In the genomic region with DNA sequence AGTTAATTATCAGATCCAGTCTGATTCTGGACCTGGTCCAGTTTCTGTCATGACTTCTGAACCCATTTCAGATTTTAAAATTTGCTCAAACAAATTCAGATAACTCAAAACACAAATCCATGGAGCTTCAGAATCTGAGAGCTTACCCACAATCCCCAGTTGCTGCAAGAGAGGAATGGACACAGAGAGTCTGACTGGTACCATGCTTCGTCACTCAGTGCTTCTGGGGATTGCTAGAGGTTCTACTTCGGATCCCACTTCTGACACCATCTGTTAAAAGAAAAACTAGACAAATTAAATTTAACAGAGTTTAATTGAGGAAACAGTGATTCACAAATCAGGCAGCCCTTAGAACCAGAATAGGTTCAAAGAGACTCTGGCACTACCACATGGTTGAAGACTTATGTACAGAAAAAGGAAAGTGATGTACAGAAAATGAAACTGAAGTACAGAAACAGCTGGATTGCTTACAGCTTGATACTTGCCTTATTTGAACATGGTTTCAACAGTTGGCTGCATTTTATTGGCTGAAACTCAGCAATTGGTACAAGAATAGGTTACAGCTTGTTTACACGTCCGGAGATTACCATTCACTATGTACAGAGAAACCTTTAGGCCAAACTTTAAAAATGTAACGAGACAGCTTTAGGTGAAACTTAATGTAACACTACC, we compare ENCODE assay signal across 1 cellular context.
A peak's percentile ranks its signal among the peaks of the same experiment; 100 is the strongest.
TF ChIP-seq lines count a peak whose summit lies in the region.

No MANE protein-coding gene starts in this region.

TF ChIP-seq in GM12878, 131 proteins besides CTCF, POLR2A, EP300 and RAD21 (continued from another document and continues in another):
- TF ChIP-seq, protein P1, sequence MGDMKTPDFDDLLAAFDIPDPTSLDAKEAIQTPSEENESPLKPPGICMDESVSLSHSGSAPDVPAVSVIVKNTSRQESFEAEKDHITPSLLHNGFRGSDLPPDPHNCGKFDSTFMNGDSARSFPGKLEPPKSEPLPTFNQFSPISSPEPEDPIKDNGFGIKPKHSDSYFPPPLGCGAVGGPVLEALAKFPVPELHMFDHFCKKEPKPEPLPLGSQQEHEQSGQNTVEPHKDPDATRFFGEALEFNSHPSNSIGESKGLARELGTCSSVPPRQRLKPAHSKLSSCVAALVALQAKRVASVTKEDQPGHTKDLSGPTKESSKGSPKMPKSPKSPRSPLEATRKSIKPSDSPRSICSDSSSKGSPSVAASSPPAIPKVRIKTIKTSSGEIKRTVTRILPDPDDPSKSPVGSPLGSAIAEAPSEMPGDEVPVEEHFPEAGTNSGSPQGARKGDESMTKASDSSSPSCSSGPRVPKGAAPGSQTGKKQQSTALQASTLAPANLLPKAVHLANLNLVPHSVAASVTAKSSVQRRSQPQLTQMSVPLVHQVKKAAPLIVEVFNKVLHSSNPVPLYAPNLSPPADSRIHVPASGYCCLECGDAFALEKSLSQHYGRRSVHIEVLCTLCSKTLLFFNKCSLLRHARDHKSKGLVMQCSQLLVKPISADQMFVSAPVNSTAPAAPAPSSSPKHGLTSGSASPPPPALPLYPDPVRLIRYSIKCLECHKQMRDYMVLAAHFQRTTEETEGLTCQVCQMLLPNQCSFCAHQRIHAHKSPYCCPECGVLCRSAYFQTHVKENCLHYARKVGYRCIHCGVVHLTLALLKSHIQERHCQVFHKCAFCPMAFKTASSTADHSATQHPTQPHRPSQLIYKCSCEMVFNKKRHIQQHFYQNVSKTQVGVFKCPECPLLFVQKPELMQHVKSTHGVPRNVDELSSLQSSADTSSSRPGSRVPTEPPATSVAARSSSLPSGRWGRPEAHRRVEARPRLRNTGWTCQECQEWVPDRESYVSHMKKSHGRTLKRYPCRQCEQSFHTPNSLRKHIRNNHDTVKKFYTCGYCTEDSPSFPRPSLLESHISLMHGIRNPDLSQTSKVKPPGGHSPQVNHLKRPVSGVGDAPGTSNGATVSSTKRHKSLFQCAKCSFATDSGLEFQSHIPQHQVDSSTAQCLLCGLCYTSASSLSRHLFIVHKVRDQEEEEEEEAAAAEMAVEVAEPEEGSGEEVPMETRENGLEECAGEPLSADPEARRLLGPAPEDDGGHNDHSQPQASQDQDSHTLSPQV (IDR thresholded peaks at IDR 0.05) = no peak
- no peak for TF ChIP-seq ZBED1 (IDR thresholded peaks at IDR 0.05; ENCODE audit: borderline replicate concordance)
- TF ChIP-seq, protein P2, sequence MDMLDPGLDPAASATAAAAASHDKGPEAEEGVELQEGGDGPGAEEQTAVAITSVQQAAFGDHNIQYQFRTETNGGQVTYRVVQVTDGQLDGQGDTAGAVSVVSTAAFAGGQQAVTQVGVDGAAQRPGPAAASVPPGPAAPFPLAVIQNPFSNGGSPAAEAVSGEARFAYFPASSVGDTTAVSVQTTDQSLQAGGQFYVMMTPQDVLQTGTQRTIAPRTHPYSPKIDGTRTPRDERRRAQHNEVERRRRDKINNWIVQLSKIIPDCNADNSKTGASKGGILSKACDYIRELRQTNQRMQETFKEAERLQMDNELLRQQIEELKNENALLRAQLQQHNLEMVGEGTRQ (IDR thresholded peaks at IDR 0.05; ENCODE audit: borderline replicate concordance, low read depth, low read length) = no peak
- peak; percentile 54; the same call in 1 of the 2 replicates for TF ChIP-seq TCF12 (IDR thresholded peaks at IDR 0.05; ENCODE audit: low read depth, low read length)
- TF ChIP-seq CHD4 (IDR thresholded peaks at IDR 0.05) = no peak
- TF ChIP-seq LARP7 (IDR thresholded peaks at IDR 0.05) = no peak
- TF ChIP-seq, protein P3, sequence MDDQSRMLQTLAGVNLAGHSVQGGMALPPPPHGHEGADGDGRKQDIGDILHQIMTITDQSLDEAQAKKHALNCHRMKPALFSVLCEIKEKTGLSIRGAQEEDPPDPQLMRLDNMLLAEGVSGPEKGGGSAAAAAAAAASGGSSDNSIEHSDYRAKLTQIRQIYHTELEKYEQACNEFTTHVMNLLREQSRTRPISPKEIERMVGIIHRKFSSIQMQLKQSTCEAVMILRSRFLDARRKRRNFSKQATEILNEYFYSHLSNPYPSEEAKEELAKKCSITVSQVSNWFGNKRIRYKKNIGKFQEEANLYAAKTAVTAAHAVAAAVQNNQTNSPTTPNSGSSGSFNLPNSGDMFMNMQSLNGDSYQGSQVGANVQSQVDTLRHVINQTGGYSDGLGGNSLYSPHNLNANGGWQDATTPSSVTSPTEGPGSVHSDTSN (IDR thresholded peaks at IDR 0.05; ENCODE audit: insufficient replicate concordance, low read depth, low read length) = no peak
- TF ChIP-seq, protein P4, sequence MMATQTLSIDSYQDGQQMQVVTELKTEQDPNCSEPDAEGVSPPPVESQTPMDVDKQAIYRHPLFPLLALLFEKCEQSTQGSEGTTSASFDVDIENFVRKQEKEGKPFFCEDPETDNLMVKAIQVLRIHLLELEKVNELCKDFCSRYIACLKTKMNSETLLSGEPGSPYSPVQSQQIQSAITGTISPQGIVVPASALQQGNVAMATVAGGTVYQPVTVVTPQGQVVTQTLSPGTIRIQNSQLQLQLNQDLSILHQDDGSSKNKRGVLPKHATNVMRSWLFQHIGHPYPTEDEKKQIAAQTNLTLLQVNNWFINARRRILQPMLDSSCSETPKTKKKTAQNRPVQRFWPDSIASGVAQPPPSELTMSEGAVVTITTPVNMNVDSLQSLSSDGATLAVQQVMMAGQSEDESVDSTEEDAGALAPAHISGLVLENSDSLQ (IDR thresholded peaks at IDR 0.05) = no peak
- TF ChIP-seq TBL1XR1 (IDR thresholded peaks at IDR 0.05; ENCODE audit: low read depth, low read length) = no peak
- TF ChIP-seq MYC (IDR thresholded peaks at IDR 0.05; ENCODE audit: insufficient read depth, insufficient read length, insufficient replicate concordance, low read length, severe bottlenecking) = no peak
- TF ChIP-seq, protein P5, sequence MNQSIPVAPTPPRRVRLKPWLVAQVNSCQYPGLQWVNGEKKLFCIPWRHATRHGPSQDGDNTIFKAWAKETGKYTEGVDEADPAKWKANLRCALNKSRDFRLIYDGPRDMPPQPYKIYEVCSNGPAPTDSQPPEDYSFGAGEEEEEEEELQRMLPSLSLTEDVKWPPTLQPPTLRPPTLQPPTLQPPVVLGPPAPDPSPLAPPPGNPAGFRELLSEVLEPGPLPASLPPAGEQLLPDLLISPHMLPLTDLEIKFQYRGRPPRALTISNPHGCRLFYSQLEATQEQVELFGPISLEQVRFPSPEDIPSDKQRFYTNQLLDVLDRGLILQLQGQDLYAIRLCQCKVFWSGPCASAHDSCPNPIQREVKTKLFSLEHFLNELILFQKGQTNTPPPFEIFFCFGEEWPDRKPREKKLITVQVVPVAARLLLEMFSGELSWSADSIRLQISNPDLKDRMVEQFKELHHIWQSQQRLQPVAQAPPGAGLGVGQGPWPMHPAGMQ (IDR thresholded peaks at IDR 0.05; ENCODE audit: borderline replicate concordance) = no peak
- no peak for TF ChIP-seq SIN3A (IDR thresholded peaks at IDR 0.05; ENCODE audit: low read depth, low read length)
- peak; percentile 49; the same call in 1 of the 2 replicates for TF ChIP-seq TAF1 (IDR thresholded peaks at IDR 0.05; ENCODE audit: borderline replicate concordance, low read depth, low read length)
- 0 out of 3 replicates have a peak, but pooled peaks have one; percentile 42 for TF ChIP-seq POU2F2 (IDR thresholded peaks at IDR 0.05; ENCODE audit: borderline replicate concordance, low read depth, low read length)
- TF ChIP-seq, protein P6, sequence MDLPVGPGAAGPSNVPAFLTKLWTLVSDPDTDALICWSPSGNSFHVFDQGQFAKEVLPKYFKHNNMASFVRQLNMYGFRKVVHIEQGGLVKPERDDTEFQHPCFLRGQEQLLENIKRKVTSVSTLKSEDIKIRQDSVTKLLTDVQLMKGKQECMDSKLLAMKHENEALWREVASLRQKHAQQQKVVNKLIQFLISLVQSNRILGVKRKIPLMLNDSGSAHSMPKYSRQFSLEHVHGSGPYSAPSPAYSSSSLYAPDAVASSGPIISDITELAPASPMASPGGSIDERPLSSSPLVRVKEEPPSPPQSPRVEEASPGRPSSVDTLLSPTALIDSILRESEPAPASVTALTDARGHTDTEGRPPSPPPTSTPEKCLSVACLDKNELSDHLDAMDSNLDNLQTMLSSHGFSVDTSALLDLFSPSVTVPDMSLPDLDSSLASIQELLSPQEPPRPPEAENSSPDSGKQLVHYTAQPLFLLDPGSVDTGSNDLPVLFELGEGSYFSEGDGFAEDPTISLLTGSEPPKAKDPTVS (IDR thresholded peaks at IDR 0.05; ENCODE audit: low read depth, low read length) = no peak
- TF ChIP-seq RCOR1 (conservative IDR thresholded peaks at IDR 0.05; ENCODE audit: low read depth, low read length) = no peak
- no peak for TF ChIP-seq HCFC1 (IDR thresholded peaks at IDR 0.05; ENCODE audit: low read length)
- peak; percentile 56 for TF ChIP-seq JUNB (IDR thresholded peaks at IDR 0.05)
- no peak for TF ChIP-seq EGR1 (IDR thresholded peaks at IDR 0.05; ENCODE audit: borderline replicate concordance in 1 of 2, low read depth in 2 of 2, low read length in 2 of 2)
- TF ChIP-seq SP1 (IDR thresholded peaks at IDR 0.05; ENCODE audit: low read depth, low read length) = no peak
- TF ChIP-seq, protein P7, sequence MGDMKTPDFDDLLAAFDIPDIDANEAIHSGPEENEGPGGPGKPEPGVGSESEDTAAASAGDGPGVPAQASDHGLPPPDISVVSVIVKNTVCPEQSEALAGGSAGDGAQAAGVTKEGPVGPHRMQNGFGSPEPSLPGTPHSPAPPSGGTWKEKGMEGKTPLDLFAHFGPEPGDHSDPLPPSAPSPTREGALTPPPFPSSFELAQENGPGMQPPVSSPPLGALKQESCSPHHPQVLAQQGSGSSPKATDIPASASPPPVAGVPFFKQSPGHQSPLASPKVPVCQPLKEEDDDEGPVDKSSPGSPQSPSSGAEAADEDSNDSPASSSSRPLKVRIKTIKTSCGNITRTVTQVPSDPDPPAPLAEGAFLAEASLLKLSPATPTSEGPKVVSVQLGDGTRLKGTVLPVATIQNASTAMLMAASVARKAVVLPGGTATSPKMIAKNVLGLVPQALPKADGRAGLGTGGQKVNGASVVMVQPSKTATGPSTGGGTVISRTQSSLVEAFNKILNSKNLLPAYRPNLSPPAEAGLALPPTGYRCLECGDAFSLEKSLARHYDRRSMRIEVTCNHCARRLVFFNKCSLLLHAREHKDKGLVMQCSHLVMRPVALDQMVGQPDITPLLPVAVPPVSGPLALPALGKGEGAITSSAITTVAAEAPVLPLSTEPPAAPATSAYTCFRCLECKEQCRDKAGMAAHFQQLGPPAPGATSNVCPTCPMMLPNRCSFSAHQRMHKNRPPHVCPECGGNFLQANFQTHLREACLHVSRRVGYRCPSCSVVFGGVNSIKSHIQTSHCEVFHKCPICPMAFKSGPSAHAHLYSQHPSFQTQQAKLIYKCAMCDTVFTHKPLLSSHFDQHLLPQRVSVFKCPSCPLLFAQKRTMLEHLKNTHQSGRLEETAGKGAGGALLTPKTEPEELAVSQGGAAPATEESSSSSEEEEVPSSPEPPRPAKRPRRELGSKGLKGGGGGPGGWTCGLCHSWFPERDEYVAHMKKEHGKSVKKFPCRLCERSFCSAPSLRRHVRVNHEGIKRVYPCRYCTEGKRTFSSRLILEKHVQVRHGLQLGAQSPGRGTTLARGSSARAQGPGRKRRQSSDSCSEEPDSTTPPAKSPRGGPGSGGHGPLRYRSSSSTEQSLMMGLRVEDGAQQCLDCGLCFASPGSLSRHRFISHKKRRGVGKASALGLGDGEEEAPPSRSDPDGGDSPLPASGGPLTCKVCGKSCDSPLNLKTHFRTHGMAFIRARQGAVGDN (IDR thresholded peaks at IDR 0.05) = peak; percentile 85
- TF ChIP-seq NBN (IDR thresholded peaks at IDR 0.05) = 0 out of 2 replicates have a peak, but pooled peaks have one; percentile 21
- TF ChIP-seq TCF3 (IDR thresholded peaks at IDR 0.05; ENCODE audit: borderline replicate concordance, insufficient read depth, low read depth, low read length) = no peak
- TF ChIP-seq RB1 (IDR thresholded peaks at IDR 0.05; ENCODE audit: borderline replicate concordance) = no peak
- no peak for TF ChIP-seq IRF4 (IDR thresholded peaks at IDR 0.05; ENCODE audit: low read depth, low read length)
- TF ChIP-seq WRNIP1 (IDR thresholded peaks at IDR 0.05; ENCODE audit: borderline replicate concordance, low read depth, low read length) = no peak
- TF ChIP-seq, protein P8, sequence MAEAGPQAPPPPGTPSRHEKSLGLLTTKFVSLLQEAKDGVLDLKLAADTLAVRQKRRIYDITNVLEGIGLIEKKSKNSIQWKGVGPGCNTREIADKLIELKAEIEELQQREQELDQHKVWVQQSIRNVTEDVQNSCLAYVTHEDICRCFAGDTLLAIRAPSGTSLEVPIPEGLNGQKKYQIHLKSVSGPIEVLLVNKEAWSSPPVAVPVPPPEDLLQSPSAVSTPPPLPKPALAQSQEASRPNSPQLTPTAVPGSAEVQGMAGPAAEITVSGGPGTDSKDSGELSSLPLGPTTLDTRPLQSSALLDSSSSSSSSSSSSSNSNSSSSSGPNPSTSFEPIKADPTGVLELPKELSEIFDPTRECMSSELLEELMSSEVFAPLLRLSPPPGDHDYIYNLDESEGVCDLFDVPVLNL (IDR thresholded peaks at IDR 0.05; ENCODE audit: low read depth, low read length) = no peak
- no peak for TF ChIP-seq ZZZ3 (IDR thresholded peaks at IDR 0.05; ENCODE audit: control insufficient read depth, insufficient read length, low read depth)
- no peak for TF ChIP-seq MXI1 (IDR thresholded peaks at IDR 0.05; ENCODE audit: low read depth, low read length)
- TF ChIP-seq CBFB (IDR thresholded peaks at IDR 0.05; ENCODE audit: low read depth) = no peak
- no peak for TF ChIP-seq SIX5 (IDR thresholded peaks at IDR 0.05; ENCODE audit: low read depth, low read length, severe bottlenecking)
- TF ChIP-seq, protein P9, sequence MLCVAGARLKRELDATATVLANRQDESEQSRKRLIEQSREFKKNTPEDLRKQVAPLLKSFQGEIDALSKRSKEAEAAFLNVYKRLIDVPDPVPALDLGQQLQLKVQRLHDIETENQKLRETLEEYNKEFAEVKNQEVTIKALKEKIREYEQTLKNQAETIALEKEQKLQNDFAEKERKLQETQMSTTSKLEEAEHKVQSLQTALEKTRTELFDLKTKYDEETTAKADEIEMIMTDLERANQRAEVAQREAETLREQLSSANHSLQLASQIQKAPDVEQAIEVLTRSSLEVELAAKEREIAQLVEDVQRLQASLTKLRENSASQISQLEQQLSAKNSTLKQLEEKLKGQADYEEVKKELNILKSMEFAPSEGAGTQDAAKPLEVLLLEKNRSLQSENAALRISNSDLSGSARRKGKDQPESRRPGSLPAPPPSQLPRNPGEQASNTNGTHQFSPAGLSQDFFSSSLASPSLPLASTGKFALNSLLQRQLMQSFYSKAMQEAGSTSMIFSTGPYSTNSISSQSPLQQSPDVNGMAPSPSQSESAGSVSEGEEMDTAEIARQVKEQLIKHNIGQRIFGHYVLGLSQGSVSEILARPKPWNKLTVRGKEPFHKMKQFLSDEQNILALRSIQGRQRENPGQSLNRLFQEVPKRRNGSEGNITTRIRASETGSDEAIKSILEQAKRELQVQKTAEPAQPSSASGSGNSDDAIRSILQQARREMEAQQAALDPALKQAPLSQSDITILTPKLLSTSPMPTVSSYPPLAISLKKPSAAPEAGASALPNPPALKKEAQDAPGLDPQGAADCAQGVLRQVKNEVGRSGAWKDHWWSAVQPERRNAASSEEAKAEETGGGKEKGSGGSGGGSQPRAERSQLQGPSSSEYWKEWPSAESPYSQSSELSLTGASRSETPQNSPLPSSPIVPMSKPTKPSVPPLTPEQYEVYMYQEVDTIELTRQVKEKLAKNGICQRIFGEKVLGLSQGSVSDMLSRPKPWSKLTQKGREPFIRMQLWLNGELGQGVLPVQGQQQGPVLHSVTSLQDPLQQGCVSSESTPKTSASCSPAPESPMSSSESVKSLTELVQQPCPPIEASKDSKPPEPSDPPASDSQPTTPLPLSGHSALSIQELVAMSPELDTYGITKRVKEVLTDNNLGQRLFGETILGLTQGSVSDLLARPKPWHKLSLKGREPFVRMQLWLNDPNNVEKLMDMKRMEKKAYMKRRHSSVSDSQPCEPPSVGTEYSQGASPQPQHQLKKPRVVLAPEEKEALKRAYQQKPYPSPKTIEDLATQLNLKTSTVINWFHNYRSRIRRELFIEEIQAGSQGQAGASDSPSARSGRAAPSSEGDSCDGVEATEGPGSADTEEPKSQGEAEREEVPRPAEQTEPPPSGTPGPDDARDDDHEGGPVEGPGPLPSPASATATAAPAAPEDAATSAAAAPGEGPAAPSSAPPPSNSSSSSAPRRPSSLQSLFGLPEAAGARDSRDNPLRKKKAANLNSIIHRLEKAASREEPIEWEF (IDR thresholded peaks at IDR 0.05; ENCODE audit: insufficient replicate concordance, low read depth, low read length) = no peak
- TF ChIP-seq STAT1 (conservative IDR thresholded peaks at IDR 0.05) = no peak
